In the genomic region with DNA sequence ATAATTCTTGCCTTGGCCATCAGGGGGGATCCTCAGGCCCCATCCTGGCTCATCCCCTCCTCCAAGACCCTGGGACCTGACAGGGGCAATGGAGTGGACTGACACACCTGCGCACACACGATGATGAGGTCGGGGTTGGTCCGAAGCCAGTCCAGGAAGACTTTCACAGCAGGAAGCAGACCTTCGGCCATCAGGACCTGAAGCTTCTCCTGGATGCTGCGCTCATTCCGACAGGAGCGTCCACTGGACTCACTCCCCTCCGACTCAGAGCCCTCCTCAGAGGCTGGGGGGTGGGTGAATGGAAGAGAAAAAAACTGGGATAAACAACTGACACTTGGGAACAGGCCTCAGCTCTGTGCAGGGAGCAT, we compare ENCODE assay signal across 1 cellular context.
TF ChIP-seq lines count a peak whose summit lies in the region.

No MANE protein-coding gene starts in this region.

TF ChIP-seq in K562, 482 proteins besides CTCF, POLR2A, EP300 and RAD21:
- 0 out of 2 replicates have a peak, but pooled peaks have one; percentile 15 for TF ChIP-seq POLR2G (IDR thresholded peaks at IDR 0.05; ENCODE audit: low read depth, low read length)
- no peak for TF ChIP-seq ZNF57 (CRISPR knock-in tag; IDR thresholded peaks at IDR 0.05)
